Comparison of ENCODE assay signal across 8 cellular contexts in the genomic region with DNA sequence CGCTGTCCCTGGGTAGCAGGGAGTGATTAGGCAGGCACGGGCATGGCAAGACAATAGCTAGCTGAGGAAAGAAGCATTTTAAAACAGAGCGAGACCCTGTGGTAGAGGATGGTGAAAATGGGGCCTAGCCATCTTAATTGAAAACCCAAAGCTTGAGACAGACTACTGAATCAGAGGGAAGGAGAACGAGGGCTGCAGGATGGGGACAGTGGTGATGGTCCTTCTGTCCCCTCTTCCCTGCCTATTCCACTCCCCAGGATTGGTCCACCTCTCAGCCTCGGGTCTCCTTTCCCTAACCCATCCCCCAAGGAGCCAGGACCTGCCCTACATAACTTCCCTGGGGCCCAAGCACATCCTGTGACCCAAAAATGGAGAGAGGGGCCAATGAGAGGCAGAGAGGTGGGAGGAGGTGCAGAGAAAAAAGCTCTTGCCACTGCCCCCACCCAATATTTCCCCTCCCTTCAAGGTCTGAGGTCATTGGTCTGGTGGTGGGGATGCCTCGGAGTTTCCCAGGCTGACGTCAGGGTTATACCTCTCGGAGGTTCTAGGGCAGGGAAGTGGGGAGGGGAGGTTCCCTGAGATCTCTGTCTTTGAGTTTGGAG. TPM values are rescaled to one million over a fixed set of nuclear protein-coding genes. Genes with fewer than 3 reads are reported as not detected.
DNase-seq lines count a peak whose midpoint lies in the region; ATAC-seq, FAIRE-seq and TF ChIP-seq lines count a peak whose summit lies in the region.

No MANE protein-coding gene starts in this region.

- POLR2A ChIA-PET in BJ (lab: Charles Lee) (interaction anchor here (0.7 kb wide), 1 partner anchor 35 kb away, joined by 3 read pairs; a partner anchor contains a TSS), GM12878 (lab: Charles Lee) (interaction anchor here (0.6 to 2.2 kb wide), 10 partner anchors 12 to 160 kb away, joined by 3 to 11 read pairs (median 4); a partner anchor contains a TSS)

- RAD21 ChIA-PET in GM12878 (lab: Charles Lee; ENCODE audit: unreplicated experiment) = interaction anchor here (0.8 to 1.9 kb wide), 9 partner anchors 9 to 160 kb away, joined by 3 to 8 read pairs (median 3); a partner anchor contains a TSS

- DNase-seq in BJ (ENCODE audit: low read depth) (no peak), MM.1S (no peak), GM12878 (ENCODE audit: low read depth, low spot score) (no peak), right lobe of liver (no peak), thyroid gland (no peak), GM13976 (ENCODE audit: low spot score) (no peak), NCI-H1048 (lab: John Stamatoyannopoulos, UW) (no peak)

- H3K4me3 ChIP-seq in BJ (ENCODE audit: low read depth, low read length) (peak overlapping the region; percentile 31), MM.1S (ENCODE audit: low read length) (peak overlapping the region; percentile 54), GM12878 (peak overlapping the region; percentile 23; the same call in 1 of the 2 replicates), right lobe of liver (peak overlapping the region in 2 of 3 donors; percentile 64 to 70), thyroid gland (replicated peaks in 1 of 3) (peak overlapping the region in 2 of 3 donors; percentile 34 to 44)

- H3K27ac ChIP-seq in MM.1S (ENCODE audit: low read length) (peak overlapping the region; percentile 88; the same call in 1 of the 2 replicates), GM12878 (ENCODE audit: control insufficient read depth, insufficient read depth) (peak overlapping the region; percentile 97), right lobe of liver (peak overlapping the region; percentile 83 to 90 (median 87)), thyroid gland (peak overlapping the region; percentile 96 to 98 (median 97))

- no peak for TF ChIP-seq EP300 in GM12878 (IDR thresholded peaks at IDR 0.05; ENCODE audit: borderline replicate concordance in 1 of 2, control insufficient read depth in 1 of 2, low read depth in 2 of 2, low read length in 2 of 2)

- H3F3A ChIP-seq in MM.1S (ENCODE audit: insufficient read depth, low read length) = peaks cover 16% of the 10 kb centered on the region; the same call in 1 of the 2 replicates

- CTCF ChIA-PET in BJ (lab: Yijun Ruan, JAX) = interaction anchor here (1.2 kb wide), 1 partner anchor 12 kb away, joined by 6 read pairs; no protein-coding TSS in a partner anchor
- CTCF ChIA-PET in GM12878 (lab: Yijun Ruan, JAX) = interaction anchor here (0.5 to 5.3 kb wide), 12 partner anchors 7 to 189 kb away, joined by 3 to 25 read pairs (median 6); a partner anchor contains a TSS

- WGBS in GM12878 (ENCODE audit: insufficient coverage, insufficient replicate concordance, low lambda C conversion rate, missing lambda C conversion rate) = 2% methylated on average over 7 of the region's 8 CpGs
- 31% methylated on average over 5 of the region's 8 CpGs for WGBS in right lobe of liver (ENCODE audit: insufficient coverage, low coverage, low lambda C conversion rate, missing lambda C conversion rate)
- 44 to 50% methylated on average over 8 of the region's 8 CpGs for WGBS in thyroid gland, 2 donors

- in situ Hi-C loops in GM12878 (cut with MboI) = no loop called here
- in situ Hi-C loops in GM13976 (cut with MboI; ENCODE audit: low sequenced_read_pairs, unreplicated experiment) = no loop called here

- no peaks in the 10 kb centered on the region for H3K9me3 ChIP-seq in MM.1S (replicated peaks; ENCODE audit: insufficient read depth, low read length)
- no peaks in the 10 kb centered on the region for H3K9me3 ChIP-seq in GM12878 (replicated peaks; ENCODE audit: control insufficient read depth, insufficient read depth, low read length)
- H3K9me3 ChIP-seq in right lobe of liver = no peaks in the 10 kb centered on the region
- H3K9me3 ChIP-seq in thyroid gland = no peaks in the 10 kb centered on the region

- ATAC-seq in GM12878 = peak; percentile 5
- no peak for ATAC-seq in right lobe of liver
- ATAC-seq in HG03196 (IDR thresholded peaks at IDR 0.05; ENCODE audit: unreplicated experiment) = no peak

- no peaks in the 10 kb centered on the region for H3K9me2 ChIP-seq in MM.1S (replicated peaks; ENCODE audit: insufficient read depth, low read length)

- intact Hi-C loops in GM12878 (cut with micrococcal nuclease; ENCODE audit: unreplicated experiment) (loop anchor here (2.0 to 5.0 kb wide), 2 partner anchors 28 to 101 kb away; a partner anchor contains a TSS), right lobe of liver (cut with DNase I) (no loop called here), thyroid gland (cut with DNase I) (no loop called here)

- SMC1A ChIA-PET in GM12878 (lab: Charles Lee; ENCODE audit: uncharacterized antibody, unreplicated experiment) = interaction anchor here (0.7 to 2.1 kb wide), 8 partner anchors 10 to 298 kb away, joined by 3 to 8 read pairs (median 4); a partner anchor contains a TSS

- H3K4me1 ChIP-seq in MM.1S (ENCODE audit: low read length) (peaks cover 23% of the 10 kb centered on the region), GM12878 (ENCODE audit: control insufficient read depth, insufficient read depth, low read length) (peaks cover 30% of the 10 kb centered on the region), right lobe of liver (peaks cover 0 to 13% (median 3%) of the 10 kb centered on the region in 4 donors), thyroid gland (peaks cover 11 to 43% of the 10 kb centered on the region in 2 donors)

- H3K79me2 ChIP-seq in MM.1S (ENCODE audit: low read length) (peaks cover 28% of the 10 kb centered on the region), GM12878 (ENCODE audit: control insufficient read depth, insufficient read depth, low read length) (peaks cover 30% of the 10 kb centered on the region)

- TF ChIP-seq RAD21 in GM12878 (IDR thresholded peaks at IDR 0.05; ENCODE audit: insufficient read depth, low read depth, low read length) = no peak

- TF ChIP-seq POLR2A in GM12878 (IDR thresholded peaks at IDR 0.05; ENCODE audit: low read depth, low read length) (peak; percentile 13; the same call in 1 of the 2 replicates), right lobe of liver (IDR thresholded peaks at IDR 0.05) (no peak), thyroid gland (IDR thresholded peaks at IDR 0.05) (no peak)

- H3K9ac ChIP-seq in MM.1S (ENCODE audit: low read length) (peak overlapping the region; percentile 67), GM12878 (ENCODE audit: control insufficient read depth, insufficient read depth, low read length) (peak overlapping the region; percentile 73)

- TF ChIP-seq CTCF in BJ (IDR thresholded peaks at IDR 0.05; ENCODE audit: insufficient read depth, low read depth, low read length) (no peak), MM.1S (IDR thresholded peaks at IDR 0.05; ENCODE audit: low read length) (no peak; the same call in 1 of the 2 replicates), GM12878 (IDR thresholded peaks at IDR 0.05 in 2 of 3, conservative IDR thresholded peaks at IDR 0.05 in 1 of 3; ENCODE audit: control insufficient read depth in 2 of 3, extremely low read depth in 1 of 3, insufficient read depth in 1 of 3, low read depth in 3 of 3, low read length in 3 of 3) (no peak), right lobe of liver (IDR thresholded peaks at IDR 0.05) (no peak), thyroid gland (IDR thresholded peaks at IDR 0.05) (no peak), GM13976 (IDR thresholded peaks at IDR 0.05; ENCODE audit: borderline replicate concordance, control extremely low read depth, extremely low read depth, insufficient read depth, missing control alignments) (no peak)

- H3K4me2 ChIP-seq in MM.1S (ENCODE audit: low read depth, low read length) (peak overlapping the region; percentile 81), GM12878 (ENCODE audit: control insufficient read depth, insufficient read depth) (peak overlapping the region; percentile 100)

- no peak for FAIRE-seq in GM12878 (lab: Jason Lieb, UNC)

- peaks cover 18% of the 10 kb centered on the region for H3K36me3 ChIP-seq in BJ (ENCODE audit: control insufficient read depth, insufficient read depth, low read length)
- 0 out of 2 replicates have a peak, but pooled peaks cover 3% of the 10 kb centered on the region for H3K36me3 ChIP-seq in MM.1S (replicated peaks; ENCODE audit: insufficient read depth, low read length)
- peaks cover 0 to 1% of the 10 kb centered on the region in 2 experiments; a peak in 2 of 4 replicates for H3K36me3 ChIP-seq in GM12878 (ENCODE audit: control insufficient read depth in 2 of 2, insufficient read depth in 2 of 2, low read length in 1 of 2)
- H3K36me3 ChIP-seq in right lobe of liver = peaks cover 0 to 8% (median under 1%) of the 10 kb centered on the region in 4 donors
- H3K36me3 ChIP-seq in thyroid gland = peaks cover 17 to 24% of the 10 kb centered on the region in 2 donors

- no peaks in the 10 kb centered on the region for H3K27me3 ChIP-seq in BJ (ENCODE audit: control insufficient read depth, insufficient read depth, low read length)
- H3K27me3 ChIP-seq in MM.1S (replicated peaks; ENCODE audit: insufficient read depth, low read length) = peaks cover 30% of the 10 kb centered on the region
- no peaks in the 10 kb centered on the region; a peak in 2 of 4 replicates for H3K27me3 ChIP-seq in GM12878 (replicated peaks in 1 of 2; ENCODE audit: control insufficient read depth in 2 of 2, insufficient read depth in 2 of 2, low read length in 1 of 2)
- H3K27me3 ChIP-seq in right lobe of liver = no peaks in the 10 kb centered on the region
- no peaks in the 10 kb centered on the region for H3K27me3 ChIP-seq in thyroid gland

- H2AFZ ChIP-seq in MM.1S (ENCODE audit: low read length) (peak overlapping the region; percentile 76), GM12878 (ENCODE audit: control insufficient read depth, low read depth, low read length) (peak overlapping the region; percentile 77)

- H4K20me1 ChIP-seq in MM.1S (ENCODE audit: insufficient read depth, low read length) (no peaks in the 10 kb centered on the region), GM12878 (ENCODE audit: control insufficient read depth, insufficient read depth) (no peaks in the 10 kb centered on the region; the same call in 1 of the 2 replicates)

- BruUV-seq in GM12878 (replicated peaks; lab: Mats Ljungman, UMichigan) = TSS peak; percentile 83

RNA-seq across cellular contexts. Expression of a gene that starts 0.9 kb away (rescaled TPM):
- polyA plus RNA-seq in BJ (2011; rRNA removed) (347 and 369 TPM in 2 replicates), GM12878 (2011; rRNA removed) (95.6 and 137 TPM in 2 replicates), GM12878 (2014; fragmentation: Illumina TruSeq; extraction: Trizol) (62.2 and 102 TPM in 2 replicates), GM12878 (2014; fragmentation: Nextera tagmentation; extraction: Ambion mirVana) (100 to 1,000 TPM; 268 to 293 TPM), GM12878 (2014; rRNA removed) (178 and 203 TPM in 2 replicates), GM12878 (2016; fragmentation: Nextera tagmentation; extraction: Ambion mirVana) (100 to 1,000 TPM; 220 to 226 TPM)
- polyA minus RNA-seq in BJ (2011; rRNA and poly(A)+ RNA removed) = 109 and 127 TPM in 2 replicates
- 31.1 and 35.5 TPM in 2 replicates for total RNA-seq in GM12878 (2013; cell fraction: nucleolus; rRNA removed)
- total RNA-seq in GM12878 (2014; rRNA removed) (201 and 217 TPM in 2 replicates), GM12878 (2014; rRNA removed; fragmentation: Illumina TruSeq; extraction: Trizol) (107 and 118 TPM in 2 replicates), GM12878 (2021) (165 and 173 TPM in 2 replicates), right lobe of liver (100 to 1,000 TPM in 3 of 6 experiments, 10 to 100 TPM in 3; 81.4 to 114 (median 97.4) TPM), thyroid gland (100 to 1,000 TPM; 165 to 296 (median 257) TPM)
- polyA plus RNA-seq in GM12878 (2011; ENCODE audit: low read depth) = 161 TPM
- polyA plus RNA-seq in GM12878 (2011; cell fraction: cytosol; rRNA removed) = 225 and 263 TPM in 2 replicates
- polyA plus RNA-seq in GM12878 (2011; cell fraction: nucleus; rRNA removed) = 202 and 257 TPM in 2 replicates
- 320 and 324 TPM in 2 replicates for polyA plus RNA-seq in GM12878 (2012)
- 110 and 116 TPM in 2 replicates for polyA minus RNA-seq in GM12878 (2011; rRNA and poly(A)+ RNA removed)
- 47.1 and 60.9 TPM in 2 replicates for polyA minus RNA-seq in GM12878 (2011; cell fraction: cytosol; rRNA and poly(A)+ RNA removed)
- 50.9 and 62.4 TPM in 2 replicates for polyA minus RNA-seq in GM12878 (2011; cell fraction: nucleus; rRNA and poly(A)+ RNA removed)

RNA-seq across cellular contexts. Expression of a gene that starts 1.1 kb away (rescaled TPM):
- 4.2 and 5.7 TPM in 2 replicates for polyA plus RNA-seq in BJ (2011; rRNA removed)
- polyA minus RNA-seq in BJ (2011; rRNA and poly(A)+ RNA removed) = 5.6 and 6.5 TPM in 2 replicates
- 14.4 and 18.4 TPM in 2 replicates for total RNA-seq in GM12878 (2013; cell fraction: nucleolus; rRNA removed)
- 1.2 and 1.5 TPM in 2 replicates for total RNA-seq in GM12878 (2014; rRNA removed)
- 0.85 and 0.88 TPM in 2 replicates for total RNA-seq in GM12878 (2014; rRNA removed; fragmentation: Illumina TruSeq; extraction: Trizol)
- total RNA-seq in GM12878 (2021) = 5.7 and 9.2 TPM in 2 replicates
- 3.3 TPM for polyA plus RNA-seq in GM12878 (2011; ENCODE audit: low read depth)
- 2.2 and 3.9 TPM in 2 replicates for polyA plus RNA-seq in GM12878 (2011; rRNA removed)
- 2.7 and 3.4 TPM in 2 replicates for polyA plus RNA-seq in GM12878 (2011; cell fraction: cytosol; rRNA removed)
- 60.1 and 82.9 TPM in 2 replicates for polyA plus RNA-seq in GM12878 (2011; cell fraction: nucleus; rRNA removed)
- 8.3 and 9.0 TPM in 2 replicates for polyA plus RNA-seq in GM12878 (2012)
- 3.1 and 5.7 TPM in 2 replicates for polyA plus RNA-seq in GM12878 (2014; fragmentation: Illumina TruSeq; extraction: Trizol)
- polyA plus RNA-seq in GM12878 (2014; fragmentation: Nextera tagmentation; extraction: Ambion mirVana) = under 1 TPM; 0.05 to 0.14 TPM
- polyA plus RNA-seq in GM12878 (2014; rRNA removed) = 6.4 and 9.0 TPM in 2 replicates
- under 1 TPM; 0.62 to 0.73 TPM for polyA plus RNA-seq in GM12878 (2016; fragmentation: Nextera tagmentation; extraction: Ambion mirVana)
- 2.5 and 3.1 TPM in 2 replicates for polyA minus RNA-seq in GM12878 (2011; rRNA and poly(A)+ RNA removed)
- polyA minus RNA-seq in GM12878 (2011; cell fraction: cytosol; rRNA and poly(A)+ RNA removed) = 1.1 and 2.8 TPM in 2 replicates
- 8.1 and 12.2 TPM in 2 replicates for polyA minus RNA-seq in GM12878 (2011; cell fraction: nucleus; rRNA and poly(A)+ RNA removed)
- total RNA-seq in right lobe of liver = 1 to 10 TPM; 1.8 to 4.1 (median 2.8) TPM
- 10 to 100 TPM in 3 of 4 donors, 1 to 10 TPM in 1; 10.0 to 15.3 (median 12.2) TPM for total RNA-seq in thyroid gland

RNA-seq across cellular contexts. Expression of a gene that starts 8.0 kb away (rescaled TPM):
- polyA plus RNA-seq in BJ (2011; rRNA removed) (37.8 and 54.6 TPM in 2 replicates), GM12878 (2011; rRNA removed) (11.8 and 17.8 TPM in 2 replicates), GM12878 (2014; fragmentation: Illumina TruSeq; extraction: Trizol) (5.9 and 10.3 TPM in 2 replicates), GM12878 (2014; fragmentation: Nextera tagmentation; extraction: Ambion mirVana) (1 to 10 TPM; 1.3 to 2.2 TPM), GM12878 (2014; rRNA removed) (17.3 and 21.4 TPM in 2 replicates), GM12878 (2016; fragmentation: Nextera tagmentation; extraction: Ambion mirVana) (1 to 10 TPM; 3.1 to 3.5 TPM)
- 24.4 and 25.0 TPM in 2 replicates for polyA minus RNA-seq in BJ (2011; rRNA and poly(A)+ RNA removed)
- total RNA-seq in GM12878 (2013; cell fraction: nucleolus; rRNA removed) = 22.1 and 23.7 TPM in 2 replicates
- total RNA-seq in GM12878 (2014; rRNA removed) (6.5 and 6.8 TPM in 2 replicates), GM12878 (2014; rRNA removed; fragmentation: Illumina TruSeq; extraction: Trizol) (5.5 and 6.5 TPM in 2 replicates), GM12878 (2021) (13.5 and 14.5 TPM in 2 replicates), right lobe of liver (10 to 100 TPM; 14.7 to 21.3 (median 18.3) TPM), thyroid gland (100 to 1,000 TPM in 1 of 4 donors, 10 to 100 TPM in 3; 75.3 to 109 (median 88.5) TPM)
- 17.4 TPM for polyA plus RNA-seq in GM12878 (2011; ENCODE audit: low read depth)
- 20.1 and 23.2 TPM in 2 replicates for polyA plus RNA-seq in GM12878 (2011; cell fraction: cytosol; rRNA removed)
- 143 and 159 TPM in 2 replicates for polyA plus RNA-seq in GM12878 (2011; cell fraction: nucleus; rRNA removed)
- 32.7 and 39.8 TPM in 2 replicates for polyA plus RNA-seq in GM12878 (2012)
- 16.9 and 18.6 TPM in 2 replicates for polyA minus RNA-seq in GM12878 (2011; rRNA and poly(A)+ RNA removed)
- 5.0 and 6.8 TPM in 2 replicates for polyA minus RNA-seq in GM12878 (2011; cell fraction: cytosol; rRNA and poly(A)+ RNA removed)
- polyA minus RNA-seq in GM12878 (2011; cell fraction: nucleus; rRNA and poly(A)+ RNA removed) = 15.6 and 16.6 TPM in 2 replicates

RNA-seq across cellular contexts. Expression of a gene that starts 27.2 kb away (rescaled TPM):
- 24.2 and 32.4 TPM in 2 replicates for polyA plus RNA-seq in BJ (2011; rRNA removed)
- polyA minus RNA-seq in BJ (2011; rRNA and poly(A)+ RNA removed) = 20.8 and 29.6 TPM in 2 replicates
- 45.8 and 51.5 TPM in 2 replicates for total RNA-seq in GM12878 (2013; cell fraction: nucleolus; rRNA removed)
- 44.5 and 50.3 TPM in 2 replicates for total RNA-seq in GM12878 (2014; rRNA removed)
- total RNA-seq in GM12878 (2014; rRNA removed; fragmentation: Illumina TruSeq; extraction: Trizol) = 52.9 and 58.5 TPM in 2 replicates
- 69.2 and 80.8 TPM in 2 replicates for total RNA-seq in GM12878 (2021)
- polyA plus RNA-seq in GM12878 (2011; ENCODE audit: low read depth) = 16.6 TPM
- 60.6 and 69.3 TPM in 2 replicates for polyA plus RNA-seq in GM12878 (2011; rRNA removed)
- polyA plus RNA-seq in GM12878 (2011; cell fraction: cytosol; rRNA removed) = 92.5 and 114 TPM in 2 replicates
- 120 and 185 TPM in 2 replicates for polyA plus RNA-seq in GM12878 (2011; cell fraction: nucleus; rRNA removed)
- 33.1 and 39.8 TPM in 2 replicates for polyA plus RNA-seq in GM12878 (2012)
- 53.9 and 63.1 TPM in 2 replicates for polyA plus RNA-seq in GM12878 (2014; fragmentation: Illumina TruSeq; extraction: Trizol)
- 1 to 10 TPM; 1.8 to 2.9 TPM for polyA plus RNA-seq in GM12878 (2014; fragmentation: Nextera tagmentation; extraction: Ambion mirVana)
- polyA plus RNA-seq in GM12878 (2014; rRNA removed) = 82.6 and 87.4 TPM in 2 replicates
- 10 to 100 TPM; 22.6 to 31.0 TPM for polyA plus RNA-seq in GM12878 (2016; fragmentation: Nextera tagmentation; extraction: Ambion mirVana)
- 75.6 and 95.8 TPM in 2 replicates for polyA minus RNA-seq in GM12878 (2011; rRNA and poly(A)+ RNA removed)
- 37.8 and 41.3 TPM in 2 replicates for polyA minus RNA-seq in GM12878 (2011; cell fraction: cytosol; rRNA and poly(A)+ RNA removed)
- polyA minus RNA-seq in GM12878 (2011; cell fraction: nucleus; rRNA and poly(A)+ RNA removed) = 49.3 and 88.3 TPM in 2 replicates
- total RNA-seq in right lobe of liver = 1 to 10 TPM in 3 of 6 experiments, under 1 TPM in 2, not detected in 1; 0.29 to 4.4 (median 1.3) TPM
- 1 to 10 TPM in 2 of 4 donors, under 1 TPM in 2; 0.13 to 4.3 (median 0.91) TPM for total RNA-seq in thyroid gland

RNA-seq across cellular contexts. Expression of a gene that starts 35.6 kb away (rescaled TPM):
- polyA plus RNA-seq in BJ (2011; rRNA removed) (4.4 and 5.7 TPM in 2 replicates), GM12878 (2011; rRNA removed) (5.3 and 7.2 TPM in 2 replicates), GM12878 (2014; fragmentation: Illumina TruSeq; extraction: Trizol) (9.8 and 10.3 TPM in 2 replicates), GM12878 (2014; fragmentation: Nextera tagmentation; extraction: Ambion mirVana) (1 to 10 TPM; 1.5 to 2.6 TPM), GM12878 (2014; rRNA removed) (6.7 and 7.3 TPM in 2 replicates), GM12878 (2016; fragmentation: Nextera tagmentation; extraction: Ambion mirVana) (10 to 100 TPM; 12.1 to 12.7 TPM)
- polyA minus RNA-seq in BJ (2011; rRNA and poly(A)+ RNA removed) = 6.5 and 8.1 TPM in 2 replicates
- total RNA-seq in GM12878 (2013; cell fraction: nucleolus; rRNA removed) = 5.1 and 5.5 TPM in 2 replicates
- total RNA-seq in GM12878 (2014; rRNA removed) (5.2 and 6.6 TPM in 2 replicates), GM12878 (2014; rRNA removed; fragmentation: Illumina TruSeq; extraction: Trizol) (6.0 and 6.7 TPM in 2 replicates), GM12878 (2021) (9.2 and 10.4 TPM in 2 replicates), right lobe of liver (1 to 10 TPM; 2.5 to 3.8 (median 2.9) TPM), thyroid gland (1 to 10 TPM; 4.1 to 5.9 (median 4.6) TPM)
- polyA plus RNA-seq in GM12878 (2011; ENCODE audit: low read depth) = 4.1 TPM
- polyA plus RNA-seq in GM12878 (2011; cell fraction: cytosol; rRNA removed) = 6.0 and 6.9 TPM in 2 replicates
- 13.4 and 16.9 TPM in 2 replicates for polyA plus RNA-seq in GM12878 (2011; cell fraction: nucleus; rRNA removed)
- 5.6 and 6.3 TPM in 2 replicates for polyA plus RNA-seq in GM12878 (2012)
- 9.1 and 9.2 TPM in 2 replicates for polyA minus RNA-seq in GM12878 (2011; rRNA and poly(A)+ RNA removed)
- polyA minus RNA-seq in GM12878 (2011; cell fraction: cytosol; rRNA and poly(A)+ RNA removed) = 3.6 and 4.2 TPM in 2 replicates
- polyA minus RNA-seq in GM12878 (2011; cell fraction: nucleus; rRNA and poly(A)+ RNA removed) = 4.5 and 6.2 TPM in 2 replicates
